Comparison of ENCODE assay signal across 9 cellular contexts in genomic region chr9:132518626-132519025, GRCh38.
"Had no signal": no experiment of that assay in that cellular context is flagged by ENCODE, and none has a peak within 500 bp of the region (broad histone marks: within the 10 kb centered on the region; RNA-seq: fewer than 3 reads in every experiment).

No MANE protein-coding gene starts in this region.

- ATAC-seq: GM23338, HCT116 had no signal

- DNase-seq: GM23248, GOT3, H7, H9, HCEC 1CT, HFFc6 had no signal

- H3K4me3 Mint-ChIP-seq: GM23338, H9, HFFc6 had no signal

- H3K4me1 ChIP-seq: HAP-1 had no signal

- H2AFZ ChIP-seq: GM23248, GM23338 had no signal

- H3K9me3 ChIP-seq: HAP-1 had no signal

- H3K4me3 ChIP-seq: GM23248, GM23338, HAP-1 had no signal

- H3K9me3 Mint-ChIP-seq: GM23338, H9, HFFc6 had no signal

- H3K4me2 ChIP-seq: GM23338 had no signal

- H3K27ac ChIP-seq: GM23248 had no signal

- H3K36me3 ChIP-seq: HAP-1 had no signal

- H3K27ac Mint-ChIP-seq: GM23338, H9, HFFc6 had no signal

- H3K9ac ChIP-seq: GM23248 had no signal
